19 cellular contexts compared by ENCODE assay signal in genomic region chr20:37598611-37599342, GRCh38.
DNase-seq lines count a peak whose midpoint lies in the region; ATAC-seq and TF ChIP-seq lines count a peak whose summit lies in the region.
"Had no signal": no experiment of that assay in that cellular context is flagged by ENCODE, and none has a peak within 500 bp of the region (broad histone marks: within the 10 kb centered on the region; RNA-seq: fewer than 3 reads in every experiment).

No MANE protein-coding gene starts in this region.

- H2BK12ac ChIP-seq in neuronal stem cell (ENCODE audit: low read length): no peak overlapping the region

- H2BK15ac ChIP-seq in neuronal stem cell (ENCODE audit: low read length): no peak overlapping the region

- peaks cover 12% of the 10 kb centered on the region for H3K4me1 ChIP-seq in ectodermal cell (ENCODE audit: control insufficient read depth, insufficient read depth, low read length)
- peaks cover 6 to 17% of the 10 kb centered on the region in 2 donors for H3K4me1 ChIP-seq in neuronal stem cell (ENCODE audit: control insufficient read depth in 2 of 2, insufficient read depth in 1 of 2, low read depth in 1 of 2, low read length in 2 of 2)
- H3K4me1 ChIP-seq: colonic mucosa, gastrocnemius medialis had no signal

- no peak overlapping the region for H2AK5ac ChIP-seq in neuronal stem cell (ENCODE audit: low read depth, low read length)

- H3K27ac ChIP-seq in ectodermal cell (ENCODE audit: insufficient read depth, low read depth, low read length, poor library complexity, severe bottlenecking): peak overlapping the region; percentile 33
- peak overlapping the region; percentile 40 for H3K27ac ChIP-seq in neuronal stem cell (replicated peaks; ENCODE audit: low read length)
- H3K27ac ChIP-seq: colonic mucosa, gastrocnemius medialis, upper lobe of left lung had no signal

- H4K91ac ChIP-seq in neuronal stem cell (ENCODE audit: low read depth, low read length, poor library complexity): no peak overlapping the region

- no peak overlapping the region for H3K18ac ChIP-seq in neuronal stem cell (ENCODE audit: low read length)

- H2AFZ ChIP-seq in neuronal stem cell (ENCODE audit: low read length): peak overlapping the region; percentile 93

- H2BK5ac ChIP-seq in neuronal stem cell (ENCODE audit: low read length): peak overlapping the region; percentile 82

- H3K4ac ChIP-seq in neuronal stem cell (ENCODE audit: low read length): no peak overlapping the region

- H3K4me3 ChIP-seq in GM12865 (ENCODE audit: low read depth, low read length) (no peak overlapping the region), ectodermal cell (ENCODE audit: insufficient read depth, low read depth, low read length) (no peak overlapping the region), neuronal stem cell (ENCODE audit: low read length in 2 of 2) (no peak overlapping the region)
- H3K4me3 ChIP-seq: colonic mucosa, gastrocnemius medialis, lung, upper lobe of left lung had no signal

- DNase-seq in GM12865 (ENCODE audit: low read depth) (peak; percentile 21), NCI-H1694 treated with DMSO at 0.1 percent for 48 hours (lab: John Stamatoyannopoulos, UW) (peak; percentile 86), neuronal stem cell (ENCODE audit: low spot score) (no peak), pons (ENCODE audit: low spot score) (no peak)
- DNase-seq: activated CD4-positive, alpha-beta T cell treated with anti-CD3 and anti-CD28 coated beads, Interleukin-2, amount 50 U/mL, for 1 hour; activated naive CD4-positive, alpha-beta T cell treated with Interleukin-2 at 50 U/mL for 16 hours; activated T-cell treated with anti-CD3 and anti-CD28 coated beads for 4 hours; colonic mucosa; gastrocnemius medialis; naive B cell; NCI-H510A; stimulated activated CD4-positive, alpha-beta T cell treated with anti-CD3 and anti-CD28 coated beads, Interleukin-15, amount 100 ng/mL, for 24 hours; stimulated activated naive CD8-positive, alpha-beta T cell treated with anti-CD3 and anti-CD28 coated beads, Interleukin-15, Interleukin-2, amounts not matched to agents 100 U/mL and 50 U/mL, for 24 hours had no signal

- no peak overlapping the region for H2BK120ac ChIP-seq in neuronal stem cell (ENCODE audit: low read depth, low read length)

- peak overlapping the region; percentile 4 for H4K8ac ChIP-seq in neuronal stem cell (ENCODE audit: low read depth, low read length)

- no peaks in the 10 kb centered on the region for H3K36me3 ChIP-seq in ectodermal cell (ENCODE audit: control insufficient read depth, insufficient read depth, low read length)
- no peaks in the 10 kb centered on the region for H3K36me3 ChIP-seq in neuronal stem cell (replicated peaks in 1 of 2; ENCODE audit: control insufficient read depth in 2 of 2, insufficient read depth in 2 of 2, low read length in 2 of 2)
- H3K36me3 ChIP-seq: colonic mucosa, gastrocnemius medialis, upper lobe of left lung had no signal

- TF ChIP-seq CTCF in GM12865 (IDR thresholded peaks at IDR 0.05; ENCODE audit: insufficient read depth, low read depth, low read length, missing control alignments): no peak

- no peak overlapping the region for H3K9ac ChIP-seq in neuronal stem cell (ENCODE audit: low read depth, low read length, poor library complexity)

- ATAC-seq in HG02623 (IDR thresholded peaks at IDR 0.05; ENCODE audit: unreplicated experiment): no peak
- no peak for ATAC-seq in HG03095 (IDR thresholded peaks at IDR 0.05; ENCODE audit: unreplicated experiment)
- no peak for ATAC-seq in GM21528 (IDR thresholded peaks at IDR 0.05; ENCODE audit: low FRiP score, unreplicated experiment)
- ATAC-seq: gastrocnemius medialis; stimulated activated naive CD8-positive, alpha-beta T cell treated with anti-CD3 and anti-CD28 coated beads, Interleukin-15, Interleukin-2, amounts not matched to agents 100 U/mL and 50 U/mL, for 24 hours had no signal

- WGBS in ectodermal cell, 2 experiments: 80 to 84% methylated on average over 8 of the region's 8 CpGs
- no CpG with 5 or more reads among the region's 8 CpGs for WGBS in neuronal stem cell (ENCODE audit: extremely low coverage in 2 of 2, insufficient read length in 2 of 2, insufficient replicate concordance in 1 of 2), 2 donors

- no peak overlapping the region for H3K23ac ChIP-seq in neuronal stem cell (ENCODE audit: low read depth, low read length, poor library complexity)

- H3K9me3 ChIP-seq in ectodermal cell (ENCODE audit: control insufficient read depth, low read length): no peaks in the 10 kb centered on the region
- H3K9me3 ChIP-seq in neuronal stem cell (replicated peaks in 1 of 2; ENCODE audit: control insufficient read depth in 2 of 2, insufficient read depth in 1 of 2, low read depth in 1 of 2, low read length in 2 of 2): peaks cover 0 to 2% of the 10 kb centered on the region in 2 donors
- H3K9me3 ChIP-seq: colonic mucosa, gastrocnemius medialis, upper lobe of left lung had no signal

- H3K14ac ChIP-seq in neuronal stem cell (ENCODE audit: low read length): no peak overlapping the region

- no peaks in the 10 kb centered on the region for H3K79me1 ChIP-seq in neuronal stem cell (ENCODE audit: low read depth, low read length)

- H3K4me2 ChIP-seq in neuronal stem cell (ENCODE audit: insufficient read depth, low read length, poor library complexity, severe bottlenecking): no peak overlapping the region

- H3K27me3 ChIP-seq in ectodermal cell (ENCODE audit: control insufficient read depth, insufficient read depth, low read length, poor library complexity, severe bottlenecking) (no peaks in the 10 kb centered on the region), neuronal stem cell (ENCODE audit: control insufficient read depth in 3 of 3, insufficient read depth in 3 of 3, low read depth in 1 of 3, low read length in 3 of 3) (no peaks in the 10 kb centered on the region)
- H3K27me3 ChIP-seq: colonic mucosa had no signal

Comparison
In these comparisons a context has a peak if more than half of its experiments do, and no peak if none do; other contexts are left out.
1. DNase-seq: peak in GM12865 (single experiment) and NCI-H1694 treated with DMSO at 0.1 percent for 48 hours (single experiment); none in neuronal stem cell (single experiment) and pons (single experiment).